ENCODE assay signal across 13 cellular contexts in the genomic region with DNA sequence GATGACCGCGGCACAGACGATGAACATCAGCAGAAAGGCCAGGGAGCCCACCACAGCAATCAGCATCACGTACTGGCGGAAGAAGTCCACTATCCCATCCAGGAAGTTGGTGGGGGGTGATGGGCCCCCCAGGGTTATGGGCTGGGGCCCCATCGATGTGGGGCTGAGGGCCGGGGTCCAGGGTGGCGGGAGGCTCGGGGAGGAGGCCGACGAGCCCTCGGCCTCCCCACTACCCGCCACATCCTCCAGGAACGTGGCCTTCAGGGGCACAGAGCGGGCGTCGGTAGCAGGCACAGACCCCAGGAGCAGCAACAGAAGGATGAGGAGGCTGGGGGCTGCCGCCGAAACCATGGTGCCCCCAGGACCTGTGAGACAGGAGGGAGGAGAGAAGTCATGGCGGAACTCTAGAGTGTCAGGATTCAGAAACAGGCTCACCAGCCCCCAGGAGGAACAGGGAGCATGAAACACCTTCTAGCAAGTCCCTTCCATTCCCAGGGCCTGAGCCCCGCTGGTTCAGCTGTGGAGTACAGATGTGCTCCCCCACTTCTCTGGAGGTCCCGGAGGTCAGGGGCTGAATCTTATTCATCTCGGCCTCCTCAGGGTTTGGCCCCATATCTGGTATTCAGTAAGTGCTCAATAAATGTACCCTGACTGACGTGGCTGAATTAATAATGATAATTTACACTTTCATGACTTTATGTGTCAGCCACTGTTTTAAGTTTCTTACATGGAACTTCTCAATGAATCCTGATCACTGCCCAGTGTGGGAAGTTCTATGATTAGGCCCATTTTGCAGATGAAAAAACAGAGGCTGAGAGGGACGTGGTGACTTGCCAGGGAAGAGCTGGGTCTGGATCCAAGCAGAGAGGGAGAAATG. TPM values are rescaled to one million over a fixed set of nuclear protein-coding genes. Genes with fewer than 3 reads are reported as not detected.
A peak's percentile ranks its signal among the peaks of the same experiment; 100 is the strongest.
DNase-seq lines count a peak whose midpoint lies in the region; TF ChIP-seq lines count a peak whose summit lies in the region.
"Had no signal": no experiment of that assay in that cellular context is flagged by ENCODE, and none has a peak within 500 bp of the region (broad histone marks: within the 10 kb centered on the region; RNA-seq: fewer than 3 reads in every experiment).

No MANE protein-coding gene starts in this region.

- no peak for TF ChIP-seq CTCF in chondrocyte (IDR thresholded peaks at IDR 0.05)
- no peak for TF ChIP-seq CTCF in osteocyte (IDR thresholded peaks at IDR 0.05)

- H4K91ac ChIP-seq in neuronal stem cell (ENCODE audit: low read depth, low read length, poor library complexity), result no peak overlapping the region

- H3K4me1 ChIP-seq in neuronal stem cell (ENCODE audit: control insufficient read depth in 2 of 2, insufficient read depth in 1 of 2, low read depth in 1 of 2, low read length in 2 of 2), result peaks cover 16 to 18% of the 10 kb centered on the region in 2 donors
- H3K4me1 ChIP-seq: A549, HAP-1 had no signal

- H3K4me2 ChIP-seq in neuronal stem cell (ENCODE audit: insufficient read depth, low read length, poor library complexity, severe bottlenecking), result no peak overlapping the region
- H3K4me2 ChIP-seq: A549, GM23338 had no signal

- peak overlapping the region; percentile 31 for H2BK5ac ChIP-seq in neuronal stem cell (ENCODE audit: low read length)

- peaks cover 0 to 6% (median 0%) of the 10 kb centered on the region in 3 experiments for H3K27me3 ChIP-seq in neuronal stem cell (ENCODE audit: control insufficient read depth in 3 of 3, insufficient read depth in 3 of 3, low read depth in 1 of 3, low read length in 3 of 3)
- H3K27me3 ChIP-seq: BE2C had no signal

- DNase-seq in SK-N-MC (ENCODE audit: low read depth, low spot score) (no peak), chondrocyte (ENCODE audit: low spot score) (peak; percentile 77), neuronal stem cell (ENCODE audit: low spot score) (no peak), osteocyte (ENCODE audit: extremely low spot score, unreplicated experiment) (no peak), NCI-H1417 treated with DMSO at 0.1 percent for 48 hours (lab: John Stamatoyannopoulos, UW) (no peak)
- no peak for DNase-seq in activated T-cell treated with anti-CD3 and anti-CD28 coated beads, Interleukin-2, amount 50 U/mL, for 1 hour
- DNase-seq: BE2C; CD4-positive, alpha-beta memory T cell; DMS79 had no signal

- H3K27ac ChIP-seq in SK-N-MC (0 out of 2 replicates have a peak overlapping the region, but pooled peaks have one; percentile 25), neuronal stem cell (replicated peaks; ENCODE audit: low read length) (no peak overlapping the region)
- H3K27ac ChIP-seq: A549, C4-2B had no signal

- H2BK12ac ChIP-seq in neuronal stem cell (ENCODE audit: low read length), result no peak overlapping the region

- no peak overlapping the region for H2AFZ ChIP-seq in neuronal stem cell (ENCODE audit: low read length)

- no peak overlapping the region for H3K18ac ChIP-seq in neuronal stem cell (ENCODE audit: low read length)

- no peak overlapping the region for H3K4ac ChIP-seq in neuronal stem cell (ENCODE audit: low read length)

- no peak overlapping the region for H3K27ac Mint-ChIP-seq in chondrocyte (ENCODE audit: unreplicated experiment)
- H3K27ac Mint-ChIP-seq in osteocyte (ENCODE audit: unreplicated experiment), result no peak overlapping the region
- H3K27ac Mint-ChIP-seq: CD4-positive, alpha-beta memory T cell; GM23338 had no signal

- no peaks in the 10 kb centered on the region for H3K9me3 ChIP-seq in SK-N-MC (ENCODE audit: low read depth, low read length)
- no peaks in the 10 kb centered on the region for H3K9me3 ChIP-seq in neuronal stem cell (replicated peaks in 1 of 2; ENCODE audit: control insufficient read depth in 2 of 2, insufficient read depth in 1 of 2, low read depth in 1 of 2, low read length in 2 of 2)
- H3K9me3 ChIP-seq: A549, BE2C, HAP-1 had no signal

- peaks cover 24% of the 10 kb centered on the region for H3K4me1 Mint-ChIP-seq in chondrocyte (ENCODE audit: low read depth)
- peaks cover 25% of the 10 kb centered on the region for H3K4me1 Mint-ChIP-seq in osteocyte (ENCODE audit: unreplicated experiment)
- H3K4me1 Mint-ChIP-seq: CD4-positive, alpha-beta memory T cell had no signal

- H3K36me3 Mint-ChIP-seq in chondrocyte (ENCODE audit: low read depth) (no peaks in the 10 kb centered on the region), osteocyte (ENCODE audit: unreplicated experiment) (no peaks in the 10 kb centered on the region)
- H3K36me3 Mint-ChIP-seq: CD4-positive, alpha-beta memory T cell had no signal

- H3K14ac ChIP-seq in neuronal stem cell (ENCODE audit: low read length), result peak overlapping the region; percentile 32

- no peak overlapping the region for H4K8ac ChIP-seq in neuronal stem cell (ENCODE audit: low read depth, low read length)

- no CpG with 5 or more reads among the region's 25 CpGs for WGBS in neuronal stem cell (ENCODE audit: extremely low coverage in 2 of 2, insufficient read length in 2 of 2, insufficient replicate concordance in 1 of 2), 2 donors

- no peak overlapping the region for H3K4me3 Mint-ChIP-seq in chondrocyte (ENCODE audit: unreplicated experiment)
- no peak overlapping the region for H3K4me3 Mint-ChIP-seq in osteocyte (ENCODE audit: unreplicated experiment)
- H3K4me3 Mint-ChIP-seq: CD4-positive, alpha-beta memory T cell; GM23338 had no signal

- no peak overlapping the region for H3K9ac ChIP-seq in SK-N-MC (ENCODE audit: insufficient read length)
- no peak overlapping the region for H3K9ac ChIP-seq in neuronal stem cell (ENCODE audit: low read depth, low read length, poor library complexity)

- H3K9me3 Mint-ChIP-seq in chondrocyte (ENCODE audit: low read depth) (no peaks in the 10 kb centered on the region), osteocyte (ENCODE audit: unreplicated experiment) (no peaks in the 10 kb centered on the region)
- H3K9me3 Mint-ChIP-seq: CD4-positive, alpha-beta memory T cell; GM23338 had no signal

- H3K79me1 ChIP-seq in neuronal stem cell (ENCODE audit: low read depth, low read length), result no peaks in the 10 kb centered on the region

- H3K27me3 Mint-ChIP-seq in chondrocyte (ENCODE audit: low read depth) (no peaks in the 10 kb centered on the region), osteocyte (ENCODE audit: unreplicated experiment) (no peaks in the 10 kb centered on the region)
- H3K27me3 Mint-ChIP-seq: CD4-positive, alpha-beta memory T cell had no signal

- H2BK120ac ChIP-seq in neuronal stem cell (ENCODE audit: low read depth, low read length), result no peak overlapping the region

- H3K36me3 ChIP-seq in SK-N-MC (ENCODE audit: insufficient read depth, low read length), result no peaks in the 10 kb centered on the region
- H3K36me3 ChIP-seq in neuronal stem cell (replicated peaks in 1 of 2; ENCODE audit: control insufficient read depth in 2 of 2, insufficient read depth in 2 of 2, low read length in 2 of 2), result no peaks in the 10 kb centered on the region
- H3K36me3 ChIP-seq: BE2C, HAP-1 had no signal

- H3K4me3 ChIP-seq in SK-N-MC (no peak overlapping the region), neuronal stem cell (ENCODE audit: low read length in 2 of 2) (no peak overlapping the region)
- H3K4me3 ChIP-seq: A549, GM23338, HAP-1 had no signal

- peak overlapping the region; percentile 44 for H2AK5ac ChIP-seq in neuronal stem cell (ENCODE audit: low read depth, low read length)

- no peak overlapping the region for H3K23ac ChIP-seq in neuronal stem cell (ENCODE audit: low read depth, low read length, poor library complexity)

- H2BK15ac ChIP-seq in neuronal stem cell (ENCODE audit: low read length), result peak overlapping the region; percentile 13

RNA-seq across cellular contexts. Expression of a gene that starts 5.6 kb away (rescaled TPM):
- total RNA-seq in chondrocyte (46.7 to 122 TPM (median 48.3 TPM) in 3 replicates), osteocyte (54.0 and 58.8 TPM in 2 replicates)
- polyA plus RNA-seq in neuronal stem cell (2013, experiment 1 of 2), result 0.68 TPM
- 0.73 TPM for polyA plus RNA-seq in neuronal stem cell (2013, experiment 2 of 2)
- polyA plus RNA-seq: A549 had no signal

RNA-seq across cellular contexts. Expression of a gene that starts 29.9 kb away (rescaled TPM):
- total RNA-seq in chondrocyte (84.8 to 102 TPM (median 87.8 TPM) in 3 replicates), osteocyte (93.9 and 103 TPM in 2 replicates)
- polyA plus RNA-seq in neuronal stem cell (2013, experiment 1 of 2), result 94.0 TPM
- polyA plus RNA-seq in neuronal stem cell (2013, experiment 2 of 2), result 89.8 TPM

RNA-seq across cellular contexts. Expression of a gene that starts 31.3 kb away (rescaled TPM):
- total RNA-seq in chondrocyte, result 33.8 to 36.6 TPM (median 34.8 TPM) in 3 replicates
- polyA plus RNA-seq in neuronal stem cell (2013, experiment 1 of 2), result 39.6 TPM
- 37.7 TPM for polyA plus RNA-seq in neuronal stem cell (2013, experiment 2 of 2)
- total RNA-seq in osteocyte, result 47.2 and 47.5 TPM in 2 replicates

RNA-seq across cellular contexts. Expression of a gene that starts 41.4 kb away (rescaled TPM):
- total RNA-seq in chondrocyte, result 2.2 to 3.2 TPM (median 2.9 TPM) in 3 replicates
- polyA plus RNA-seq in neuronal stem cell (2013, experiment 1 of 2), result 0.11 TPM
- polyA plus RNA-seq in neuronal stem cell (2013, experiment 2 of 2), result 0.15 TPM
- 0.59 and 0.78 TPM in 2 replicates for total RNA-seq in osteocyte
